ENCODE assay signal across 8 cellular contexts in genomic region chr3:188390347-188390718, GRCh38.
DNase-seq lines count a peak whose midpoint lies in the region; ATAC-seq and FAIRE-seq lines count a peak whose summit lies in the region.
"Had no signal": no experiment of that assay in that cellular context is flagged by ENCODE, and none has a peak within 500 bp of the region (broad histone marks: within the 10 kb centered on the region; RNA-seq: fewer than 3 reads in every experiment).

No MANE protein-coding gene starts in this region.

- H3K27ac ChIP-seq in esophagus (ENCODE audit: low read depth in 2 of 2, low read length in 1 of 2) = peak overlapping the region; percentile 86 to 90
- peak overlapping the region; percentile 19 for H3K27ac ChIP-seq in stomach smooth muscle (ENCODE audit: low read length)

- 20 to 31% methylated on average over 4 of the region's 4 CpGs for WGBS in esophagus, 2 donors

- ATAC-seq in GM21367 (IDR thresholded peaks at IDR 0.05; ENCODE audit: unreplicated experiment) (peak; percentile 21), HG03139 (IDR thresholded peaks at IDR 0.05; ENCODE audit: unreplicated experiment) (peak; percentile 8)

- no peaks in the 10 kb centered on the region for H3K9me3 ChIP-seq in esophagus (ENCODE audit: control insufficient read depth in 2 of 2, insufficient read depth in 1 of 2, low read depth in 1 of 2, low read length in 1 of 2)
- H3K9me3 ChIP-seq in stomach smooth muscle (ENCODE audit: control insufficient read depth in 2 of 2, low read length in 2 of 2) = no peaks in the 10 kb centered on the region

- no peak for FAIRE-seq in frontal cortex (lab: Jason Lieb, UNC)

- H3K27me3 ChIP-seq in esophagus (ENCODE audit: control insufficient read depth in 1 of 2, insufficient read depth in 2 of 2, low read length in 2 of 2) = no peaks in the 10 kb centered on the region
- no peaks in the 10 kb centered on the region for H3K27me3 ChIP-seq in stomach smooth muscle (ENCODE audit: control insufficient read depth in 1 of 2, insufficient read depth in 2 of 2, low read length in 2 of 2)

- no peak overlapping the region for H3K9ac ChIP-seq in stomach smooth muscle (ENCODE audit: low read length in 2 of 2)

- H3K36me3 ChIP-seq in esophagus (ENCODE audit: control insufficient read depth in 2 of 2, insufficient read depth in 2 of 2, low read length in 1 of 2) (no peaks in the 10 kb centered on the region), stomach smooth muscle (ENCODE audit: control insufficient read depth in 2 of 2, insufficient read depth in 2 of 2, low read length in 2 of 2) (no peaks in the 10 kb centered on the region)

- no peak for DNase-seq in frontal cortex (ENCODE audit: low spot score in 2 of 2)
- no peak for DNase-seq in foreskin melanocyte
- DNase-seq in iPS-NIHi11 (ENCODE audit: low spot score) = no peak
- DNase-seq: NCI-H1436 had no signal

- H3K4me3 ChIP-seq in esophagus (ENCODE audit: low read depth in 1 of 2, low read length in 2 of 2) = no peak overlapping the region
- H3K4me3 ChIP-seq in stomach smooth muscle (ENCODE audit: low read length in 2 of 2) = no peak overlapping the region

- H3K4me1 ChIP-seq in esophagus (ENCODE audit: control insufficient read depth in 2 of 2, insufficient read depth in 2 of 2, low read length in 1 of 2) = peaks cover 0 to 6% of the 10 kb centered on the region in 2 donors
- peaks cover 35% of the 10 kb centered on the region for H3K4me1 ChIP-seq in stomach smooth muscle (ENCODE audit: control insufficient read depth, insufficient read depth, low read length)
